1 cellular context compared by ENCODE assay signal in the genomic region with DNA sequence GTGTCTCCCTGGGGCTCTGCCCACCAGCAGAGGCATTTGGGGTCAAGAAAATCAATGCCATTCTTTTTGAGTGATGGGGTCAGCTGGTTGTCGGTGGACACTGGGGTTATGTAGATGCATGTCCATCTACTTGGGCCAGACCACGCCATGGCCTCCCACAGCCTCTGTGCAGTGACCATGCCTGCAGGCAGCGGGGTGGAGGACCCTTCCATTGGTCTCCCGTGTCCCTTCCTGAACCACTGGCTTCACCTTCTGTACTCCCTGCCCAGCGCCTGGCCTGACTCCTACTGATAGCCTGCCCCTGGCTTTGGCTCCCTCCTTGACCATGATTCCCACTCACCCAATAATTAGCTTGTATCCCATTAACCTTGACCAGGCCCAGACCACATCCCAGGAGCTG.
TF ChIP-seq lines count a peak whose summit lies in the region.

No MANE protein-coding gene starts in this region.

TF ChIP-seq in GM23338, 12 proteins besides CTCF, POLR2A, EP300 and RAD21 (continued from another document):
- TF ChIP-seq, protein P1, sequence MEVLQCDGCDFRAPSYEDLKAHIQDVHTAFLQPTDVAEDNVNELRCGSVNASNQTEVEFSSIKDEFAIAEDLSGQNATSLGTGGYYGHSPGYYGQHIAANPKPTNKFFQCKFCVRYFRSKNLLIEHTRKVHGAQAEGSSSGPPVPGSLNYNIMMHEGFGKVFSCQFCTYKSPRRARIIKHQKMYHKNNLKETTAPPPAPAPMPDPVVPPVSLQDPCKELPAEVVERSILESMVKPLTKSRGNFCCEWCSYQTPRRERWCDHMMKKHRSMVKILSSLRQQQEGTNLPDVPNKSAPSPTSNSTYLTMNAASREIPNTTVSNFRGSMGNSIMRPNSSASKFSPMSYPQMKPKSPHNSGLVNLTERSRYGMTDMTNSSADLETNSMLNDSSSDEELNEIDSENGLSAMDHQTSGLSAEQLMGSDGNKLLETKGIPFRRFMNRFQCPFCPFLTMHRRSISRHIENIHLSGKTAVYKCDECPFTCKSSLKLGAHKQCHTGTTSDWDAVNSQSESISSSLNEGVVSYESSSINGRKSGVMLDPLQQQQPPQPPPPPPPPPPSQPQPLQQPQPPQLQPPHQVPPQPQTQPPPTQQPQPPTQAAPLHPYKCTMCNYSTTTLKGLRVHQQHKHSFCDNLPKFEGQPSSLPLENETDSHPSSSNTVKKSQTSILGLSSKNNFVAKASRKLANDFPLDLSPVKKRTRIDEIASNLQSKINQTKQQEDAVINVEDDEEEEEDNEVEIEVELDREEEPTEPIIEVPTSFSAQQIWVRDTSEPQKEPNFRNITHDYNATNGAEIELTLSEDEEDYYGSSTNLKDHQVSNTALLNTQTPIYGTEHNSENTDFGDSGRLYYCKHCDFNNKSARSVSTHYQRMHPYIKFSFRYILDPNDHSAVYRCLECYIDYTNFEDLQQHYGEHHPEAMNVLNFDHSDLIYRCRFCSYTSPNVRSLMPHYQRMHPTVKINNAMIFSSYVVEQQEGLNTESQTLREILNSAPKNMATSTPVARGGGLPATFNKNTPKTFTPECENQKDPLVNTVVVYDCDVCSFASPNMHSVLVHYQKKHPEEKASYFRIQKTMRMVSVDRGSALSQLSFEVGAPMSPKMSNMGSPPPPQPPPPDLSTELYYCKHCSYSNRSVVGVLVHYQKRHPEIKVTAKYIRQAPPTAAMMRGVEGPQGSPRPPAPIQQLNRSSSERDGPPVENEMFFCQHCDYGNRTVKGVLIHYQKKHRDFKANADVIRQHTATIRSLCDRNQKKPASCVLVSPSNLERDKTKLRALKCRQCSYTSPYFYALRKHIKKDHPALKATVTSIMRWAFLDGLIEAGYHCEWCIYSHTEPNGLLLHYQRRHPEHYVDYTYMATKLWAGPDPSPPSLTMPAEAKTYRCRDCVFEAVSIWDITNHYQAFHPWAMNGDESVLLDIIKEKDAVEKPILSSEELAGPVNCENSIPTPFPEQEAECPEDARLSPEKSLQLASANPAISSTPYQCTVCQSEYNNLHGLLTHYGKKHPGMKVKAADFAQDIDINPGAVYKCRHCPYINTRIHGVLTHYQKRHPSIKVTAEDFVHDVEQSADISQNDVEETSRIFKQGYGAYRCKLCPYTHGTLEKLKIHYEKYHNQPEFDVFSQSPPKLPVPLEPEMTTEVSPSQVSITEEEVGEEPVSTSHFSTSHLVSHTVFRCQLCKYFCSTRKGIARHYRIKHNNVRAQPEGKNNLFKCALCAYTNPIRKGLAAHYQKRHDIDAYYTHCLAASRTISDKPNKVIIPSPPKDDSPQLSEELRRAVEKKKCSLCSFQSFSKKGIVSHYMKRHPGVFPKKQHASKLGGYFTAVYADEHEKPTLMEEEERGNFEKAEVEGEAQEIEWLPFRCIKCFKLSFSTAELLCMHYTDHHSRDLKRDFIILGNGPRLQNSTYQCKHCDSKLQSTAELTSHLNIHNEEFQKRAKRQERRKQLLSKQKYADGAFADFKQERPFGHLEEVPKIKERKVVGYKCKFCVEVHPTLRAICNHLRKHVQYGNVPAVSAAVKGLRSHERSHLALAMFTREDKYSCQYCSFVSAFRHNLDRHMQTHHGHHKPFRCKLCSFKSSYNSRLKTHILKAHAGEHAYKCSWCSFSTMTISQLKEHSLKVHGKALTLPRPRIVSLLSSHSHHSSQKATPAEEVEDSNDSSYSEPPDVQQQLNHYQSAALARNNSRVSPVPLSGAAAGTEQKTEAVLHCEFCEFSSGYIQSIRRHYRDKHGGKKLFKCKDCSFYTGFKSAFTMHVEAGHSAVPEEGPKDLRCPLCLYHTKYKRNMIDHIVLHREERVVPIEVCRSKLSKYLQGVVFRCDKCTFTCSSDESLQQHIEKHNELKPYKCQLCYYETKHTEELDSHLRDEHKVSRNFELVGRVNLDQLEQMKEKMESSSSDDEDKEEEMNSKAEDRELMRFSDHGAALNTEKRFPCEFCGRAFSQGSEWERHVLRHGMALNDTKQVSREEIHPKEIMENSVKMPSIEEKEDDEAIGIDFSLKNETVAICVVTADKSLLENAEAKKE (CRISPR knock-in tag; IDR thresholded peaks at IDR 0.05), result no peak
